ENCODE assay signal across 1 cellular context in genomic region chr1:94856004-94856403, GRCh38.
TF ChIP-seq lines count a peak whose summit lies in the region.

No MANE protein-coding gene starts in this region.

TF ChIP-seq in IMR-90, 13 proteins besides CTCF, POLR2A, EP300 and RAD21 (continued from another document):
- TF ChIP-seq ELK1 (IDR thresholded peaks at IDR 0.05; ENCODE audit: borderline replicate concordance, low read depth, low read length) (no peak), MAZ (IDR thresholded peaks at IDR 0.05; ENCODE audit: borderline replicate concordance, low read depth, low read length) (no peak), SMC3 (IDR thresholded peaks at IDR 0.05; ENCODE audit: low read depth, low read length) (no peak), CEBPB (IDR thresholded peaks at IDR 0.05; ENCODE audit: low read depth, low read length) (no peak), NFE2L2 (IDR thresholded peaks at IDR 0.05; ENCODE audit: low read depth, low read length) (no peak)
TF ChIP-seq in IMR-90: peak in this region for 0.
